In genomic region chr16:22770866-22771265, GRCh38 we compare ENCODE assay signal across 31 cellular contexts. TPM values are rescaled to one million over a fixed set of nuclear protein-coding genes. Genes with fewer than 3 reads are reported as not detected.
"Had no signal": no experiment of that assay in that cellular context is flagged by ENCODE, and none has a peak within 500 bp of the region (broad histone marks: within the 10 kb centered on the region; RNA-seq: fewer than 3 reads in every experiment).

No MANE protein-coding gene starts in this region.

- H3K4me3 ChIP-seq: ascending aorta, SJCRH30, SK-N-MC had no signal

- H3K4me2 ChIP-seq: KMS-11 had no signal

- H3K27me3 ChIP-seq: ascending aorta, SJCRH30 had no signal

- H3K9ac ChIP-seq: KMS-11 had no signal

- H3K4me1 ChIP-seq: SJCRH30 had no signal

- ATAC-seq: activated CD4-positive, alpha-beta T cell treated with anti-CD3 and anti-CD28 coated beads for 36 hours; activated CD4-positive, CD25-positive, alpha-beta regulatory T cell treated with anti-CD3 and anti-CD28 coated beads, Interleukin-2, amount 50 U/mL, for 24 hours; activated CD8-positive, alpha-beta T cell treated with anti-CD3 and anti-CD28 coated beads, Interleukin-2, amount 10 ng/mL, durations not matched to agents 7 days and 5 days had no signal

- DNase-seq: activated CD4-positive, alpha-beta T cell treated with anti-CD3 and anti-CD28 coated beads for 36 hours; activated CD4-positive, alpha-beta T cell treated with anti-CD3 and anti-CD28 coated beads, Interleukin-2, amount 10 ng/mL, durations not matched to agents 7 days and 5 days; activated CD4-positive, alpha-beta T cell treated with anti-CD3 and anti-CD28 coated beads, Interleukin-2, amount 50 U/mL, for 48 hours; activated CD8-positive, alpha-beta T cell treated with anti-CD3 and anti-CD28 coated beads, Interleukin-2, amount 10 ng/mL, durations not matched to agents 7 days and 5 days; activated gamma-delta T cell; activated naive CD4-positive, alpha-beta T cell treated with Interleukin-2 at 50 U/mL for 16 hours; activated naive CD8-positive, alpha-beta T cell treated with anti-CD3 and anti-CD28 coated beads, Interleukin-2, amount 10 ng/mL, durations not matched to agents 7 days and 5 days; activated T-cell treated with anti-CD3 and anti-CD28 coated beads, Interleukin-2, amount 50 U/mL, for 24 hours; amygdala; NCI-H1105; NCI-H1436; NCI-H1694; NCI-H1930; NCI-H2081 treated with DMSO at 0.1 percent for 48 hours; NCI-H226; NCI-H446 treated with DMSO at 0.1 percent for 48 hours; NCI-H524; NCI-H69; NCI-H82; SHP77; SJCRH30; T1000 had no signal

- H3K36me3 ChIP-seq: ascending aorta, SJCRH30 had no signal

- FAIRE-seq: RCC 7860 had no signal

- H3K9me3 ChIP-seq: ascending aorta, SJCRH30 had no signal

- H3K27ac ChIP-seq: ascending aorta, KMS-11, SJCRH30, SK-N-MC had no signal

RNA-seq across cellular contexts. Expression of gene HS3ST2, which starts 43.1 kb away (rescaled TPM):
- total RNA-seq: activated CD4-positive, alpha-beta T cell treated with anti-CD3 and anti-CD28 coated beads for 36 hours; activated CD4-positive, alpha-beta T cell treated with anti-CD3 and anti-CD28 coated beads, Interleukin-2, amount 10 ng/mL, durations not matched to agents 7 days and 5 days; activated CD8-positive, alpha-beta T cell treated with anti-CD3 and anti-CD28 coated beads, Interleukin-2, amount 10 ng/mL, durations not matched to agents 7 days and 5 days; activated T-helper 2 cell treated with anti-CD3 and anti-CD28 coated beads, Interferon-gamma antibody, Interleukin-2, Interleukin-4, amounts not matched to agents 10 μg/mL and 5 μg/mL and 100 μg/mL, durations not matched to agents 14 hours and 24 hours and 36 hours; LHCN-M2; SJCRH30; T-helper 1 cell treated with Interleukin-12 subunit alpha and Interleukin-12 subunit beta and Interleukin-4 antibody, amounts not matched to agents 30 ng/mL and 1 ng/mL, for 36 hours; T-helper 2 cell treated with Interferon-gamma antibody and Interleukin-4, amounts not matched to agents 100 ng/mL and 5 ng/mL, for 36 hours had no signal
